12 cellular contexts compared by ENCODE assay signal in genomic region chr7:123282181-123282580, GRCh38.
"Had no signal": no experiment of that assay in that cellular context is flagged by ENCODE, and none has a peak within 500 bp of the region (broad histone marks: within the 10 kb centered on the region; RNA-seq: fewer than 3 reads in every experiment).

No MANE protein-coding gene starts in this region.

- H3K4me3 ChIP-seq: ascending aorta, psoas muscle, sigmoid colon, testis had no signal

- ATAC-seq: activated CD4-positive, alpha-beta T cell treated with anti-CD3 and anti-CD28 coated beads for 36 hours; activated T-cell treated with anti-CD3 and anti-CD28 coated beads, Interleukin-2, amount 50 U/mL, for 72 hours; psoas muscle; stimulated activated naive CD8-positive, alpha-beta T cell treated with anti-CD3 and anti-CD28 coated beads, Interleukin-15, Interleukin-2, amounts not matched to agents 100 U/mL and 50 U/mL, for 24 hours had no signal

- DNase-seq: activated CD4-positive, alpha-beta memory T cell treated with anti-CD3 and anti-CD28 coated beads, Interleukin-2, amount 10 ng/mL, durations not matched to agents 7 days and 5 days; activated CD4-positive, alpha-beta T cell treated with anti-CD3 and anti-CD28 coated beads for 36 hours; activated T-cell treated with anti-CD3 and anti-CD28 coated beads, Interleukin-2, amount 50 U/mL, for 72 hours; glutamatergic neuron; psoas muscle; sigmoid colon; stimulated activated CD4-positive, alpha-beta T cell treated with anti-CD3 and anti-CD28 coated beads, Interleukin-4, amount 100 ng/mL, for 1 hour; stimulated activated CD8-positive, alpha-beta memory T cell treated with anti-CD3 and anti-CD28 coated beads, Interleukin-4, amount 100 ng/mL, for 48 hours; stimulated activated naive CD8-positive, alpha-beta T cell treated with anti-CD3 and anti-CD28 coated beads, Interleukin-15, Interleukin-2, amounts not matched to agents 100 U/mL and 50 U/mL, for 24 hours; T-helper 9 cell; testis had no signal
